12 cellular contexts compared by ENCODE assay signal in the genomic region with DNA sequence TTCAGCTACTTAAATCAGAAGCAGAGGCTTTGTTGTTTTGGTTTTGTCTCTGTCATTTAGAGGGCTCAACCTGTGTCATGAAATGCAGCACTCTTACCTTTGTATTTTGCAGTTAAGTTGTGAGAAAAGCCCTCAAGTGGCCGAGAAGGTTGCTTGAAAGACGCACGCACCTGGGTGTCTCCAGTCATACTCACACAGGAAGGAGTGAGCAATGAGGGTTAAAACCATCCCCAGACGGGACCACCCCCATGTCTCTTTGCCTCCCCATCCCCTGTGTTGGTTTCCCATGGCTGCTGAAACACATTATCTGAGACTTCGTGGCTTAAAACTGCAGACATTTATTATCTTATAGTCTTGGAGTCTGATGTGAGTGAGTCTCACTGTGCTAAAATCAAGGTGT.
DNase-seq lines count a peak whose midpoint lies in the region; ATAC-seq and TF ChIP-seq lines count a peak whose summit lies in the region.
"Had no signal": no experiment of that assay in that cellular context is flagged by ENCODE, and none has a peak within 500 bp of the region (broad histone marks: within the 10 kb centered on the region; RNA-seq: fewer than 3 reads in every experiment).

No MANE protein-coding gene starts in this region.

- H3K4me1 ChIP-seq in BE2C, result no peaks in the 10 kb centered on the region

- H3K9me3 Mint-ChIP-seq in stimulated activated naive CD8-positive, alpha-beta T cell treated with anti-CD3 and anti-CD28 coated beads, Interleukin-15, Interleukin-2, amounts not matched to agents 100 ng/mL and 50 ng/mL, for 24 hours, result no peaks in the 10 kb centered on the region
- H3K9me3 Mint-ChIP-seq: nephron had no signal

- H3K9me3 ChIP-seq in BE2C, result no peaks in the 10 kb centered on the region

- no peaks in the 10 kb centered on the region for H3K27me3 ChIP-seq in BE2C
- H3K27me3 ChIP-seq: foreskin keratinocyte had no signal

- DNase-seq in activated CD8-positive, alpha-beta memory T cell treated with anti-CD3 and anti-CD28 coated beads for 24 hours, result peak; percentile 74
- DNase-seq in epithelial cell of prostate (ENCODE audit: low read depth, low spot score) (no peak), BE2C (no peak)
- DNase-seq: aorta, PC-9 had no signal

- TF ChIP-seq CTCF in BE2C (IDR thresholded peaks at IDR 0.05; ENCODE audit: low read depth, low read length), result no peak

- peak overlapping the region; percentile 75 for H3K27ac Mint-ChIP-seq in stimulated activated naive CD8-positive, alpha-beta T cell treated with anti-CD3 and anti-CD28 coated beads, Interleukin-15, Interleukin-2, amounts not matched to agents 100 ng/mL and 50 ng/mL, for 24 hours

- H3K27ac ChIP-seq in epithelial cell of prostate, result peak overlapping the region; percentile 83
- H3K27ac ChIP-seq: PC-9 had no signal

- H3K4me3 Mint-ChIP-seq in stimulated activated naive CD8-positive, alpha-beta T cell treated with anti-CD3 and anti-CD28 coated beads, Interleukin-15, Interleukin-2, amounts not matched to agents 100 ng/mL and 50 ng/mL, for 24 hours, result no peak overlapping the region
- H3K4me3 Mint-ChIP-seq: nephron had no signal

- no peaks in the 10 kb centered on the region for H3K36me3 Mint-ChIP-seq in stimulated activated naive CD8-positive, alpha-beta T cell treated with anti-CD3 and anti-CD28 coated beads, Interleukin-15, Interleukin-2, amounts not matched to agents 100 ng/mL and 50 ng/mL, for 24 hours (ENCODE audit: low read depth)

- H3K4me3 ChIP-seq in BE2C (ENCODE audit: low read depth, low read length), result no peak overlapping the region
- H3K4me3 ChIP-seq: K562, PC-9 had no signal

- H3K4me1 Mint-ChIP-seq in stimulated activated naive CD8-positive, alpha-beta T cell treated with anti-CD3 and anti-CD28 coated beads, Interleukin-15, Interleukin-2, amounts not matched to agents 100 ng/mL and 50 ng/mL, for 24 hours (ENCODE audit: low read depth), result peaks cover 69% of the 10 kb centered on the region

- peaks cover 4% of the 10 kb centered on the region for H3K27me3 Mint-ChIP-seq in stimulated activated naive CD8-positive, alpha-beta T cell treated with anti-CD3 and anti-CD28 coated beads, Interleukin-15, Interleukin-2, amounts not matched to agents 100 ng/mL and 50 ng/mL, for 24 hours

- ATAC-seq in HG03442 (IDR thresholded peaks at IDR 0.05; ENCODE audit: unreplicated experiment), result peak; percentile 49
- no peak for ATAC-seq in GM19397 (IDR thresholded peaks at IDR 0.05; ENCODE audit: unreplicated experiment)
- no peak for ATAC-seq in GM21447 (IDR thresholded peaks at IDR 0.05; ENCODE audit: unreplicated experiment)
- ATAC-seq: foreskin keratinocyte, K562 had no signal

- H3K36me3 ChIP-seq in BE2C, result no peaks in the 10 kb centered on the region
